In the genomic region with DNA sequence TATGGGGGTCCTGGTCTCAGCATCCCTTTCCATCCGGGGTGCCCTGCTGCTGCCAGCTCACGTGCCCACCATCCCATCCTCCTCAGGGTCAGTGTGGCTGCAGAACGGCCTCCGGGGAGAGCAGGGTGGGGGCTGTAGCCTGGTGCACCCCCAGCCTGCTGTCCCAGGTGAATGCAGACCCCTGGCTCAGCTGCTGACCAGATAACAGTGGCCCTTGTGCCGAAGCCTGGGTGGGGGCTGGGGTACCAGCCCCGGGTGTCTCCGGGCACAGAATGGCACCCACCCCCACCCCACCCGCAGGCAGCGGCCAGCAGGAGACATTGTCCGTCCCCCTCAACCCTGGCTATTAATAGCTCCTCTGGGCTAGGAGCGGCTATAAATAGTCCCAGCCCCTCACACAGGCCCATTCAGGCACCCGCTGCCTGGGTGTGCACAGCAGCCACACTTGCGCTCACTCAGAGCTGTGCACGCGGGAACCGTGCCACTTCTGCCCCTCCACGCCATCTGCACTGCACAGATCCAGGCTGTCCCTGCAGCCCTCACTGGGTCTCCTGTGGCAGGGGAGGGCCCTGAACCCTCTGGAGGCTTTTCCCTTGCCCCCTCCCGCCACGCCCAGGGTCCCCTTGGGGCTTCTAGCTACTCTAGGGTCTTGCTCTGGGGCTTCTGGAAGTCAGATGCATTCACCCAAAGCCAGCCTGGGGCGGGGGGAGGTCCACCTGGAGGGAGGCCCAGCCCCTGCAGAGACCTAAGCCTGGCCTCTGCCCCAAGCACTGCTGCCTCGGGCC, we compare ENCODE assay signal across 1 cellular context.
A peak's percentile ranks its signal among the peaks of the same experiment; 100 is the strongest.
TF ChIP-seq lines count a peak whose summit lies in the region.

No MANE protein-coding gene starts in this region.

TF ChIP-seq in HepG2, 621 proteins besides CTCF, POLR2A, EP300 and RAD21:
- TF ChIP-seq ZNF790 (CRISPR knock-in tag; IDR thresholded peaks at IDR 0.05; ENCODE audit: borderline replicate concordance), result no peak
- peak; percentile 8; the same call in 1 of the 2 replicates for TF ChIP-seq YEATS4 (CRISPR knock-in tag; IDR thresholded peaks at IDR 0.05; ENCODE audit: borderline replicate concordance)
- 0 out of 2 replicates have a peak, but pooled peaks have one; percentile 17 for TF ChIP-seq SSRP1 (CRISPR knock-in tag; IDR thresholded peaks at IDR 0.05)
- TF ChIP-seq XBP1 (CRISPR knock-in tag; IDR thresholded peaks at IDR 0.05), result no peak
- no peak for TF ChIP-seq SP140L (CRISPR knock-in tag; IDR thresholded peaks at IDR 0.05; ENCODE audit: borderline replicate concordance)
- TF ChIP-seq ZNF770 (CRISPR knock-in tag; IDR thresholded peaks at IDR 0.05), result peak; percentile 40; the same call in 1 of the 2 replicates
- no peak for TF ChIP-seq TBX3 (IDR thresholded peaks at IDR 0.05; ENCODE audit: borderline replicate concordance)
- TF ChIP-seq SRSF1 (optimal IDR thresholded peaks at IDR 0.05; ENCODE audit: low read depth, low read length), result peak; percentile 9
- no peak for TF ChIP-seq ZNF496 (CRISPR knock-in tag; IDR thresholded peaks at IDR 0.05; ENCODE audit: insufficient replicate concordance)
- TF ChIP-seq RBFOX2 (IDR thresholded peaks at IDR 0.05; ENCODE audit: low read depth, low read length), result peak; percentile 2; the same call in 1 of the 2 replicates
- peak; percentile 50; the same call in 1 of the 2 replicates for TF ChIP-seq HNRNPL (IDR thresholded peaks at IDR 0.05; ENCODE audit: low read depth, low read length)
- TF ChIP-seq ZMYM4 (CRISPR knock-in tag; IDR thresholded peaks at IDR 0.05), result no peak
- TF ChIP-seq NFKBIZ (CRISPR knock-in tag; IDR thresholded peaks at IDR 0.05), result 0 out of 2 replicates have a peak, but pooled peaks have one; percentile 3
- TF ChIP-seq ZNF780A (CRISPR knock-in tag; IDR thresholded peaks at IDR 0.05), result 0 out of 2 replicates have a peak, but pooled peaks have one; percentile 6
- TF ChIP-seq ZBTB33 (CRISPR knock-in tag; IDR thresholded peaks at IDR 0.05), result peak; percentile 45; the same call in 1 of the 2 replicates
- TF ChIP-seq BRD4 (CRISPR knock-in tag; IDR thresholded peaks at IDR 0.05), result 0 out of 2 replicates have a peak, but pooled peaks have one; percentile 40
- no peak for TF ChIP-seq ZBTB40 (IDR thresholded peaks at IDR 0.05)
- TF ChIP-seq ZBTB40 (CRISPR knock-in tag; IDR thresholded peaks at IDR 0.05), result no peak
- no peak for TF ChIP-seq ZNF230 (CRISPR knock-in tag; IDR thresholded peaks at IDR 0.05)
- TF ChIP-seq NFKB2 (CRISPR knock-in tag; IDR thresholded peaks at IDR 0.05; ENCODE audit: borderline replicate concordance), result 0 out of 2 replicates have a peak, but pooled peaks have one; percentile 8
- peak; percentile 68; the same call in 1 of the 2 replicates for TF ChIP-seq ZBTB38 (CRISPR knock-in tag; IDR thresholded peaks at IDR 0.05)
- 0 out of 2 replicates have a peak, but pooled peaks have one; percentile 25 for TF ChIP-seq MXD3 (CRISPR knock-in tag; IDR thresholded peaks at IDR 0.05)
- TF ChIP-seq JARID2 (CRISPR knock-in tag; IDR thresholded peaks at IDR 0.05; ENCODE audit: insufficient replicate concordance), result no peak
- TF ChIP-seq DRAP1 (CRISPR knock-in tag; IDR thresholded peaks at IDR 0.05), result peak; percentile 37; the same call in 1 of the 2 replicates
